ENCODE assay signal across 9 cellular contexts in the genomic region with DNA sequence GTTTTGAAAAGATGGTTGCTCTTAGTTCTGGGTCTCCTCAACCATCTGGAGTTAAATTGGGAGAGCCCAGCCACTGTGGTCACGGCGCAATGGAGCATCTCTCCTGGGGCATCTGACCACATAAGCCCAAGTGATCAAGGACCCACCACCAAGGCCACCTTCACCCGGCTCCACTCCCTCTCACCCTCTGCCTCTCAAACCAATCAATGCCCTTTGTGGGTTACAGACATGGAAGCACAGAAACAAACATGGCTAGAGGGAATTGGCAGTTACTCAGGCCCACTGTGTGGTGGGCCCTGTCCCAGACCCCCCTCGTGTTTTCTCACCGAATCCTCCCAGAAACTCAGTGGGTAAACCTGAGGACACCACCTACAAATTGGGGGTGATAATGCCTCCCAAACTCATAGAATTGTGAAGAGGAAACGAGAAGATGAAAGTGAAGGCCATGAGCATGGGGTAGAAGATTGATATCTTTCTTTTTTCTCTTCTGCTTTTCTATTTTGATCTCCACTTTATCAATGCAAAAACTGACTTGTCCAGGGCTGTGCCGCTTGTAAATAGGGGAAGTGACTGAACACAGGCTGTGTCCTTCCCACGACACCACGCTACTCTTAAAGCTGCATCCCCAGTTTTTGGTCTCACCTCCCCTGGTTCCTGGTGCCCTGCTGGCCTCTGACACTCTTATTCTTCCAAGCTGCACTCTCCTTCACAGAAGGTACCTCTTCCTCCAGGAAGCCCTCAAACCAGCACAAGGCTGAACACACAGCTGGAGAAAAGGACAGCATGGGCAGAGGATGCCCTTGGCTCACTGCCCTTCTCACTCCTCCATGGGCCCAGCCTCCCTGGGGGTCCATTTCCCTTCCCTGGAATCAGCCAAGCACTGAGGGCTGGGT. TPM values are rescaled to one million over a fixed set of nuclear protein-coding genes. Genes with fewer than 3 reads are reported as not detected.
A peak's percentile ranks its signal among the peaks of the same experiment; 100 is the strongest.
DNase-seq lines count a peak whose midpoint lies in the region; ATAC-seq and TF ChIP-seq lines count a peak whose summit lies in the region.
"Had no signal": no experiment of that assay in that cellular context is flagged by ENCODE, and none has a peak within 500 bp of the region (broad histone marks: within the 10 kb centered on the region; RNA-seq: fewer than 3 reads in every experiment).

No MANE protein-coding gene starts in this region.

- no peaks in the 10 kb centered on the region for H3K36me3 Mint-ChIP-seq in activated T-cell treated with anti-CD3 and anti-CD28 coated beads, Interleukin-2, amount 50 U/mL, for 24 hours (ENCODE audit: low read depth)
- no peaks in the 10 kb centered on the region for H3K36me3 Mint-ChIP-seq in effector memory CD8-positive, alpha-beta T cell (ENCODE audit: insufficient read depth)

- peaks cover 2% of the 10 kb centered on the region for H3K27me3 Mint-ChIP-seq in activated T-cell treated with anti-CD3 and anti-CD28 coated beads, Interleukin-2, amount 50 U/mL, for 24 hours
- H3K27me3 Mint-ChIP-seq in effector memory CD8-positive, alpha-beta T cell = peaks cover 0 to 7% of the 10 kb centered on the region in 2 donors

- no peaks in the 10 kb centered on the region for H3K9me3 Mint-ChIP-seq in activated T-cell treated with anti-CD3 and anti-CD28 coated beads, Interleukin-2, amount 50 U/mL, for 24 hours
- no peaks in the 10 kb centered on the region for H3K9me3 Mint-ChIP-seq in effector memory CD8-positive, alpha-beta T cell

- peak; percentile 71 for DNase-seq in GM13976 (ENCODE audit: low spot score)
- DNase-seq in KG1 (lab: John Stamatoyannopoulos, UW) = peak; percentile 34
- DNase-seq in medulla oblongata (ENCODE audit: extremely low spot score) = peak; percentile 48
- no peak for DNase-seq in D341Med (ENCODE audit: low spot score)
- no peak for DNase-seq in SK-N-DZ (ENCODE audit: low spot score)
- no peak for DNase-seq in activated T-cell treated with anti-CD3 and anti-CD28 coated beads, Interleukin-2, amount 50 U/mL, for 24 hours
- no peak for DNase-seq in effector memory CD8-positive, alpha-beta T cell

- H3K4me1 Mint-ChIP-seq in activated T-cell treated with anti-CD3 and anti-CD28 coated beads, Interleukin-2, amount 50 U/mL, for 24 hours (ENCODE audit: low read depth) = no peaks in the 10 kb centered on the region
- H3K4me1 Mint-ChIP-seq in effector memory CD8-positive, alpha-beta T cell (ENCODE audit: low read depth in 2 of 2) = no peaks in the 10 kb centered on the region

- TF ChIP-seq CTCF in GM13976 (IDR thresholded peaks at IDR 0.05; ENCODE audit: borderline replicate concordance, control extremely low read depth, extremely low read depth, insufficient read depth, missing control alignments) = no peak

- no peak overlapping the region for H3K4me3 Mint-ChIP-seq in activated T-cell treated with anti-CD3 and anti-CD28 coated beads, Interleukin-2, amount 50 U/mL, for 24 hours
- no peak overlapping the region for H3K4me3 Mint-ChIP-seq in effector memory CD8-positive, alpha-beta T cell

- in situ Hi-C loops in GM13976 (cut with MboI; ENCODE audit: low sequenced_read_pairs, unreplicated experiment) = no loop called here

- ATAC-seq in GM21786 (IDR thresholded peaks at IDR 0.05; ENCODE audit: unreplicated experiment) = peak; percentile 88
- ATAC-seq in effector memory CD8-positive, alpha-beta T cell (replicated peaks) = no peak
- ATAC-seq: left colon had no signal

- no peak overlapping the region for H3K27ac Mint-ChIP-seq in activated T-cell treated with anti-CD3 and anti-CD28 coated beads, Interleukin-2, amount 50 U/mL, for 24 hours
- no peak overlapping the region for H3K27ac Mint-ChIP-seq in effector memory CD8-positive, alpha-beta T cell

RNA-seq across cellular contexts. Expression of a gene that starts 52.0 kb away (rescaled TPM):
- 2.8 and 3.1 TPM in 2 replicates for polyA plus RNA-seq in SK-N-DZ (2014; cell fraction: cytosol; rRNA removed)
- polyA plus RNA-seq in SK-N-DZ (2014; cell fraction: nucleus; rRNA removed) = 8.2 and 9.2 TPM in 2 replicates

Comparison
In these comparisons a context has a peak if more than half of its experiments do, and no peak if none do; other contexts are left out.
1. DNase-seq: peak in GM13976 (single experiment), KG1 (single experiment) and medulla oblongata (single experiment); none in D341Med (single experiment), SK-N-DZ (single experiment), activated T-cell treated with anti-CD3 and anti-CD28 coated beads, Interleukin-2, amount 50 U/mL, for 24 hours (single experiment) and effector memory CD8-positive, alpha-beta T cell (0 of 3).